23 cellular contexts compared by ENCODE assay signal in the genomic region with DNA sequence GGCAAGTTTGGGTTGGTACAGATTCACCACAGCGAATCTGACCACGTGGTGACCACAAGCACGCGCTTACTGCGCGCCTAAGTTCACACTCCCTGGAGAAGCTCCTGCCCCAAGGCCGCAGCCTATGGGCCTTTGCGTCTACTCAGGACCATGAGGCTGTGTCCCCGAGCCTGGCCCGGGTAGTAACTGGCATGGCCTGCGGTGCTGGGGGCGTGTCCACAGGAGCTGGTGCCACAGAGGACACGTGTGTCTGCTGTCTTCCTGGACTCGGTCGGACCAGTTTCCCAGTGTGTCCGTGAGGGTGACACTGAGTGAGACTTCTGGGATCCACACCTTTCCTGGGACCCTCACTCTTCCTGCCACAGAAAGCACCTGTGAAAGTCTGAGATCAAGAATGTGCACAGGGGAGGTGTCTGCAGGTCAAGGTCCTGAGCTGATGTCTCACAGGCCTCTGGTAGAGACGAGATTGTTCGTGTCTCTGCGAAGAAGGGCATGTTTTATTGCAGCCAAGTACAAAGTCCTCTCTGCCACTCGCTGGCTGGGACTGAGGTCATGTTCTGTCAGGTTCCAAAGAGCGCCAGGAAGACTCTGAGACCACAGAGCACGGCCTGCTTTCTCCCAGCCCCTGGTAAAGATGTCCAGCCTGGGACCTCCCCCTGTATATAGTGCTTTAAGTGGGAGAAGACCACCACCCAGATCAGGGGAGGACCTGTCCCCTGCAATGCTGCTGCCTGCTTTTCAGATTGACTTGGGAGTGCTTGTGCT. TPM values are rescaled to one million over a fixed set of nuclear protein-coding genes. Genes with fewer than 3 reads are reported as not detected.
DNase-seq lines count a peak whose midpoint lies in the region; ATAC-seq, FAIRE-seq and TF ChIP-seq lines count a peak whose summit lies in the region.
"Had no signal": no experiment of that assay in that cellular context is flagged by ENCODE, and none has a peak within 500 bp of the region (broad histone marks: within the 10 kb centered on the region; RNA-seq: fewer than 3 reads in every experiment).

No MANE protein-coding gene starts in this region.

- H3K27ac ChIP-seq in SK-N-MC: peak overlapping the region; percentile 8; the same call in 1 of the 2 replicates
- H3K27ac ChIP-seq: body of pancreas, gastroesophageal sphincter, VCaP had no signal

- no peak overlapping the region for H3K4me3 Mint-ChIP-seq in progenitor cell of endocrine pancreas (ENCODE audit: low read depth)
- H3K4me3 Mint-ChIP-seq: activated CD4-positive, alpha-beta memory T cell treated with anti-CD3 and anti-CD28 coated beads for 36 hours; activated naive CD4-positive, alpha-beta T cell treated with anti-CD3 and anti-CD28 coated beads, Interleukin-2, amount 50 U/mL, for 24 hours; activated T-cell treated with anti-CD3 and anti-CD28 coated beads, Interleukin-2, amount 50 U/mL, for 4 hours; nephron; T-helper 1 cell treated with Interleukin-12 subunit alpha and Interleukin-12 subunit beta and Interleukin-4 antibody, amounts not matched to agents 30 μg/mL and 1 μg/mL, for 36 hours had no signal

- peaks cover 7% of the 10 kb centered on the region for H3K36me3 Mint-ChIP-seq in progenitor cell of endocrine pancreas (ENCODE audit: insufficient read depth)
- H3K36me3 Mint-ChIP-seq: activated CD4-positive, alpha-beta memory T cell treated with anti-CD3 and anti-CD28 coated beads for 36 hours; activated naive CD4-positive, alpha-beta T cell treated with anti-CD3 and anti-CD28 coated beads, Interleukin-2, amount 50 U/mL, for 24 hours had no signal

- H3K9me3 ChIP-seq in SK-N-MC (ENCODE audit: low read depth, low read length): no peaks in the 10 kb centered on the region
- H3K9me3 ChIP-seq: body of pancreas, gastroesophageal sphincter had no signal

- H3K4me1 Mint-ChIP-seq in progenitor cell of endocrine pancreas (ENCODE audit: low read depth): no peaks in the 10 kb centered on the region
- H3K4me1 Mint-ChIP-seq: activated naive CD4-positive, alpha-beta T cell treated with anti-CD3 and anti-CD28 coated beads, Interleukin-2, amount 50 U/mL, for 24 hours had no signal

- FAIRE-seq in RCC 7860 (lab: Jason Lieb, UNC): no peak

- TF ChIP-seq CTCF in progenitor cell of endocrine pancreas (IDR thresholded peaks at IDR 0.05; ENCODE audit: unreplicated experiment): no peak

- no peaks in the 10 kb centered on the region for H3K36me3 ChIP-seq in SK-N-MC (ENCODE audit: insufficient read depth, low read length)

- H3K4me3 ChIP-seq in SK-N-MC: no peak overlapping the region
- H3K4me3 ChIP-seq: body of pancreas, gastroesophageal sphincter had no signal

- ATAC-seq in left ventricle myocardium superior: peak; percentile 63
- no peak for ATAC-seq in GM21723 (IDR thresholded peaks at IDR 0.05; ENCODE audit: unreplicated experiment)
- ATAC-seq in HG02763 (IDR thresholded peaks at IDR 0.05; ENCODE audit: unreplicated experiment): no peak
- ATAC-seq: activated T-cell treated with anti-CD3 and anti-CD28 coated beads, Interleukin-2, amount 50 U/mL, for 4 hours; body of pancreas; gastroesophageal sphincter had no signal

- peak overlapping the region; percentile 62 for H3K27ac Mint-ChIP-seq in progenitor cell of endocrine pancreas
- H3K27ac Mint-ChIP-seq: activated CD4-positive, alpha-beta memory T cell treated with anti-CD3 and anti-CD28 coated beads for 36 hours; activated naive CD4-positive, alpha-beta T cell treated with anti-CD3 and anti-CD28 coated beads, Interleukin-2, amount 50 U/mL, for 24 hours; T-helper 1 cell treated with Interleukin-12 subunit alpha and Interleukin-12 subunit beta and Interleukin-4 antibody, amounts not matched to agents 30 μg/mL and 1 μg/mL, for 36 hours had no signal

- intact Hi-C loops in left ventricle myocardium superior (cut with micrococcal nuclease): no loop called here

- no peaks in the 10 kb centered on the region for H3K9me3 Mint-ChIP-seq in progenitor cell of endocrine pancreas (ENCODE audit: low read depth)
- H3K9me3 Mint-ChIP-seq: activated CD4-positive, alpha-beta memory T cell treated with anti-CD3 and anti-CD28 coated beads for 36 hours; activated naive CD4-positive, alpha-beta T cell treated with anti-CD3 and anti-CD28 coated beads, Interleukin-2, amount 50 U/mL, for 24 hours; activated T-cell treated with anti-CD3 and anti-CD28 coated beads, Interleukin-2, amount 50 U/mL, for 4 hours; nephron; T-helper 1 cell treated with Interleukin-12 subunit alpha and Interleukin-12 subunit beta and Interleukin-4 antibody, amounts not matched to agents 30 μg/mL and 1 μg/mL, for 36 hours had no signal

- peak; percentile 40 for DNase-seq in HT-29 (ENCODE audit: low spot score)
- no peak for DNase-seq in SK-N-MC (ENCODE audit: low read depth, low spot score)
- DNase-seq in left ventricle myocardium superior: no peak
- DNase-seq in progenitor cell of endocrine pancreas (ENCODE audit: low spot score, unreplicated experiment): no peak
- DNase-seq in GDM1 (lab: John Stamatoyannopoulos, UW): no peak
- no peak for DNase-seq in RCC 7860 (ENCODE audit: low spot score)
- DNase-seq: activated CD4-positive, alpha-beta memory T cell treated with anti-CD3 and anti-CD28 coated beads for 36 hours; activated T-cell treated with anti-CD3 and anti-CD28 coated beads, Interleukin-2, amount 50 U/mL, for 4 hours; body of pancreas; dermis blood vessel endothelial cell; erythroblast; GOT3; NCI-H2029; SHP77; stimulated activated CD4-positive, alpha-beta T cell treated with anti-CD3 and anti-CD28 coated beads, Interleukin-12 subunit alpha, Interleukin-12 subunit beta, amount 100 ng/mL, for 4 hours had no signal

- no peaks in the 10 kb centered on the region for H3K27me3 Mint-ChIP-seq in progenitor cell of endocrine pancreas
- H3K27me3 Mint-ChIP-seq: activated CD4-positive, alpha-beta memory T cell treated with anti-CD3 and anti-CD28 coated beads for 36 hours; activated naive CD4-positive, alpha-beta T cell treated with anti-CD3 and anti-CD28 coated beads, Interleukin-2, amount 50 U/mL, for 24 hours had no signal

- no peak overlapping the region for H3K9ac ChIP-seq in SK-N-MC (ENCODE audit: insufficient read length)

RNA-seq across cellular contexts. Expression of a gene that starts 25.2 kb away (rescaled TPM):
- total RNA-seq in HT-29 (2014; rRNA removed; shearing (Covaris generic)): 161 and 180 TPM in 2 replicates
- total RNA-seq in left ventricle myocardium superior (17.8 TPM), progenitor cell of endocrine pancreas (53.9 and 57.4 TPM in 2 replicates)

RNA-seq across cellular contexts. Expression of a gene that starts 57.8 kb away (rescaled TPM):
- total RNA-seq in HT-29 (2014; rRNA removed; shearing (Covaris generic)): 0.08 TPM in 1 of 2 replicates, not detected in the other
- not detected for total RNA-seq in left ventricle myocardium superior
- not detected in 2 replicates for total RNA-seq in progenitor cell of endocrine pancreas
- total RNA-seq: activated CD4-positive, alpha-beta memory T cell treated with anti-CD3 and anti-CD28 coated beads for 36 hours; body of pancreas; dermis blood vessel endothelial cell; gastroesophageal sphincter; lung microvascular endothelial cell had no signal
